8 cellular contexts compared by ENCODE assay signal in genomic region chr6:165884813-165885765, GRCh38.
DNase-seq lines count a peak whose midpoint lies in the region; ATAC-seq and TF ChIP-seq lines count a peak whose summit lies in the region.

No MANE protein-coding gene starts in this region.

- TF ChIP-seq CTCF in cardiac muscle cell (IDR thresholded peaks at IDR 0.05; ENCODE audit: low read depth, low read length) = peak; percentile 96

- H3K9me3 Mint-ChIP-seq in activated naive CD4-positive, alpha-beta T cell treated with anti-CD3 and anti-CD28 coated beads, Interleukin-2, amount 50 U/mL, for 72 hours = peaks cover 4% of the 10 kb centered on the region in 2 donors

- H3K4me1 ChIP-seq in cardiac muscle cell (ENCODE audit: low read depth) = no peaks in the 10 kb centered on the region

- no peak overlapping the region for H3K27ac Mint-ChIP-seq in activated naive CD4-positive, alpha-beta T cell treated with anti-CD3 and anti-CD28 coated beads, Interleukin-2, amount 50 U/mL, for 72 hours

- peak; percentile 97 for ATAC-seq in GM21619 (IDR thresholded peaks at IDR 0.05; ENCODE audit: unreplicated experiment)
- ATAC-seq in activated naive CD4-positive, alpha-beta T cell treated with anti-CD3 and anti-CD28 coated beads, Interleukin-2, amount 50 U/mL, for 72 hours = peak; percentile 77 to 96

- H3K27ac ChIP-seq in cardiac muscle cell = no peak overlapping the region

- DNase-seq in ELF-1 (ENCODE audit: low read depth, low spot score) (peak; percentile 90), KBM-7 (peak; percentile 89), SKM-1 treated with dmso at 0.1 percent for 144 hours (lab: John Stamatoyannopoulos, UW; ENCODE audit: unreplicated experiment) (peak; percentile 43), cardiac muscle cell (ENCODE audit: low read depth in 1 of 2, low spot score in 1 of 2) (peak; percentile 86 to 88), pulmonary artery endothelial cell (ENCODE audit: low read depth, low spot score) (peak; percentile 8), cortex of kidney (lab: John Stamatoyannopoulos, UW) (no peak)
- peak in 1 of 2 donors; percentile 73 for DNase-seq in activated naive CD4-positive, alpha-beta T cell treated with anti-CD3 and anti-CD28 coated beads, Interleukin-2, amount 50 U/mL, for 72 hours (ENCODE audit: low spot score in 2 of 2)

- peaks cover 0 to 5% of the 10 kb centered on the region in 2 donors for H3K36me3 Mint-ChIP-seq in activated naive CD4-positive, alpha-beta T cell treated with anti-CD3 and anti-CD28 coated beads, Interleukin-2, amount 50 U/mL, for 72 hours

- no peak overlapping the region for H3K4me3 ChIP-seq in cardiac muscle cell

- no peaks in the 10 kb centered on the region for H3K36me3 ChIP-seq in cardiac muscle cell

- no peaks in the 10 kb centered on the region for H3K9me3 ChIP-seq in cardiac muscle cell (ENCODE audit: low read depth)

- in situ Hi-C loops in KBM-7 (cut with MboI; ENCODE audit: low pct_unique_long_range_greater_than_20kb, low sequenced_read_pairs) = loop anchor here (10.0 kb wide), 1 partner anchor 210 kb away; no protein-coding TSS in a partner anchor

- H3K27me3 ChIP-seq in cardiac muscle cell = no peaks in the 10 kb centered on the region
